1 cellular context compared by ENCODE assay signal in the genomic region with DNA sequence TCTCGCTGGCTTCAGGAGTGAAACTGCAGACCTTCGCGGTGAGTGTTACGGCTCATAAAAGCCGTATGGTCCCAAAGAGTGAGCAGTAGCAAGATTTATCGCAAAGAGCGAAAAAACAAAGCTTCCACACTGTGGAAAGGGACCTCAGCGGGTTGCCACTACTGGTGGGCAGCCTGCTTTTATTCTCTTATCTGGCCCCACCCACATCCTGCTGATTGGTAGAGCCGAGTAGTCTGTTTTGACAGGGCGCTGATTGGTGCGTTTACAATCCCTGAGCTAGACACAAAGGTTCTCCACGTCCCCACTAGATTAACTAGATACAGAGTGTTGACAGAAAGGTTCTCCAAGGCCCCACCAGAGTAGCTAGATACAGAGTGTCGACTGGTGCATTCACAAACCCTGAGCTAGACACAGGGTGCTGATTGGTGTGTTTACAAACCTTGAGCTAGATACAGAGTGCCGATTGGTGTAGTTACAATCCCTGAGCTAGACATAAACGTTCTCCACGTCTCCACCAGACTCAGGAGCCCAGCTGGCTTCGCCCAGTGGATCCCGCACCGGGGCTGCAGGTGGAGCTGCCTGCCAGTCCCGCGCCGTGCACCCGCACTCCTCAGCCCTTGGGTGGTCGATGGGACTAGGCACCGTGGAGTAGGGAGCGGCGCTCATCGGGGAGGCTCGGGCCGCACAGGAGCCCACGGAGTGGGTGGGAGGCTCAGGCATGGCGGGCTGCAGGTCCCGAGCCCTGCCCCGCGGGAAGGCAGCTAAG.
TF ChIP-seq lines count a peak whose summit lies in the region.

No MANE protein-coding gene starts in this region.

TF ChIP-seq in GM12878, 131 proteins besides CTCF, POLR2A, EP300 and RAD21:
- TF ChIP-seq, protein P1, sequence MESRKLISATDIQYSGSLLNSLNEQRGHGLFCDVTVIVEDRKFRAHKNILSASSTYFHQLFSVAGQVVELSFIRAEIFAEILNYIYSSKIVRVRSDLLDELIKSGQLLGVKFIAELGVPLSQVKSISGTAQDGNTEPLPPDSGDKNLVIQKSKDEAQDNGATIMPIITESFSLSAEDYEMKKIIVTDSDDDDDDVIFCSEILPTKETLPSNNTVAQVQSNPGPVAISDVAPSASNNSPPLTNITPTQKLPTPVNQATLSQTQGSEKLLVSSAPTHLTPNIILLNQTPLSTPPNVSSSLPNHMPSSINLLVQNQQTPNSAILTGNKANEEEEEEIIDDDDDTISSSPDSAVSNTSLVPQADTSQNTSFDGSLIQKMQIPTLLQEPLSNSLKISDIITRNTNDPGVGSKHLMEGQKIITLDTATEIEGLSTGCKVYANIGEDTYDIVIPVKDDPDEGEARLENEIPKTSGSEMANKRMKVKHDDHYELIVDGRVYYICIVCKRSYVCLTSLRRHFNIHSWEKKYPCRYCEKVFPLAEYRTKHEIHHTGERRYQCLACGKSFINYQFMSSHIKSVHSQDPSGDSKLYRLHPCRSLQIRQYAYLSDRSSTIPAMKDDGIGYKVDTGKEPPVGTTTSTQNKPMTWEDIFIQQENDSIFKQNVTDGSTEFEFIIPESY (IDR thresholded peaks at IDR 0.05) = peak; percentile 93; the same call in 1 of the 2 replicates
- TF ChIP-seq, protein P2, sequence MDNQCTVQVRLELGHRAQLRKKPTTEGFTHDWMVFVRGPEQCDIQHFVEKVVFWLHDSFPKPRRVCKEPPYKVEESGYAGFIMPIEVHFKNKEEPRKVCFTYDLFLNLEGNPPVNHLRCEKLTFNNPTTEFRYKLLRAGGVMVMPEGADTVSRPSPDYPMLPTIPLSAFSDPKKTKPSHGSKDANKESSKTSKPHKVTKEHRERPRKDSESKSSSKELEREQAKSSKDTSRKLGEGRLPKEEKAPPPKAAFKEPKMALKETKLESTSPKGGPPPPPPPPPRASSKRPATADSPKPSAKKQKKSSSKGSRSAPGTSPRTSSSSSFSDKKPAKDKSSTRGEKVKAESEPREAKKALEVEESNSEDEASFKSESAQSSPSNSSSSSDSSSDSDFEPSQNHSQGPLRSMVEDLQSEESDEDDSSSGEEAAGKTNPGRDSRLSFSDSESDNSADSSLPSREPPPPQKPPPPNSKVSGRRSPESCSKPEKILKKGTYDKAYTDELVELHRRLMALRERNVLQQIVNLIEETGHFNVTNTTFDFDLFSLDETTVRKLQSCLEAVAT (IDR thresholded peaks at IDR 0.05) = peak; percentile 65; the same call in 1 of the 2 replicates
